Comparison of ENCODE assay signal across 21 cellular contexts in genomic region chr17:66813314-66813713, GRCh38. TPM values are rescaled to one million over a fixed set of nuclear protein-coding genes. Genes with fewer than 3 reads are reported as not detected.
DNase-seq lines count a peak whose midpoint lies in the region; ATAC-seq, FAIRE-seq and TF ChIP-seq lines count a peak whose summit lies in the region.
"Had no signal": no experiment of that assay in that cellular context is flagged by ENCODE, and none has a peak within 500 bp of the region (broad histone marks: within the 10 kb centered on the region; RNA-seq: fewer than 3 reads in every experiment).

No MANE protein-coding gene starts in this region.

- H3K4me3 ChIP-seq in BLaER1 treated with 17β-estradiol and CSF1 and Interleukin-3, amounts not matched to agents 10 nM and 100 nM: no peak overlapping the region
- H3K4me3 ChIP-seq in kidney (ENCODE audit: low read length in 2 of 2): no peak overlapping the region

- H3K9ac ChIP-seq in BLaER1 treated with 17β-estradiol and CSF1 and Interleukin-3, amounts not matched to agents 10 nM and 100 nM: no peak overlapping the region
- H3K9ac ChIP-seq in kidney (ENCODE audit: low read length in 2 of 2): no peak overlapping the region

- peaks cover 0 to 62% (median 27%) of the 10 kb centered on the region in 10 experiments; a peak in 17 of 20 replicates for H3K4me1 ChIP-seq in BLaER1 treated with 17β-estradiol and CSF1 and Interleukin-3, amounts not matched to agents 10 nM and 100 nM
- peaks cover 0 to 7% of the 10 kb centered on the region in 2 donors for H3K4me1 ChIP-seq in kidney (ENCODE audit: control insufficient read depth in 1 of 2, insufficient read depth in 1 of 2, low read depth in 1 of 2, low read length in 2 of 2)
- H3K4me1 ChIP-seq: BE2C had no signal

- DNase-seq in NCI-H2227 treated with DMSO at 0.1 percent for 48 hours (lab: John Stamatoyannopoulos, UW) (peak; percentile 22), kidney (peak; percentile 4), retina (peak; percentile 32), HK-2 (ENCODE audit: unreplicated experiment) (no peak), T-helper 2 cell (no peak)
- DNase-seq: ACHN; BE2C; CD4-positive, alpha-beta memory T cell; DMS153; DMS79; GDM1; H9 had no signal

- intact Hi-C loops in kidney (cut with DNase I): no loop called here

- FAIRE-seq in kidney (lab: Jason Lieb, UNC): no peak
- FAIRE-seq: A204.1, GM12892, GM18507, H1 had no signal

- no peak for ATAC-seq in GM21717 (IDR thresholded peaks at IDR 0.05; ENCODE audit: unreplicated experiment)

- TF ChIP-seq CTCF in kidney (IDR thresholded peaks at IDR 0.05; ENCODE audit: borderline replicate concordance, extremely low read depth, insufficient read depth): no peak

- no peak overlapping the region for H3K27ac ChIP-seq in BLaER1 treated with 17β-estradiol and CSF1 and Interleukin-3, amounts not matched to agents 10 nM and 100 nM
- no peak overlapping the region for H3K27ac ChIP-seq in kidney (ENCODE audit: low read depth in 2 of 2, low read length in 2 of 2)

- no peaks in the 10 kb centered on the region for H3K27me3 ChIP-seq in BLaER1 treated with 17β-estradiol and CSF1 and Interleukin-3, amounts not matched to agents 10 nM and 100 nM
- H3K27me3 ChIP-seq: BE2C had no signal

- peak overlapping the region in 7 of 11 experiments; percentile 4 to 52 (median 31); a peak in 10 of 22 replicates for H3K4me2 ChIP-seq in BLaER1 treated with 17β-estradiol and CSF1 and Interleukin-3, amounts not matched to agents 10 nM and 100 nM

- H4K20me1 ChIP-seq in BLaER1 treated with 17β-estradiol and CSF1 and Interleukin-3, amounts not matched to agents 10 nM and 100 nM: no peaks in the 10 kb centered on the region

- peaks cover 10 to 19% (median 16%) of the 10 kb centered on the region in 11 experiments; a peak in 21 of 22 replicates for H3K9me3 ChIP-seq in BLaER1 treated with 17β-estradiol and CSF1 and Interleukin-3, amounts not matched to agents 10 nM and 100 nM (replicated peaks in 1 of 11)
- H3K9me3 ChIP-seq in kidney (ENCODE audit: control insufficient read depth in 1 of 2, low read length in 2 of 2): peaks cover 0 to 7% of the 10 kb centered on the region in 2 donors

- H3K36me3 ChIP-seq in BLaER1 treated with 17β-estradiol and CSF1 and Interleukin-3, amounts not matched to agents 10 nM and 100 nM: 0 out of 22 replicates have a peak, but pooled peaks cover 0 to 4% (median 0%) of the 10 kb centered on the region in 11 experiments
- H3K36me3 ChIP-seq in kidney (ENCODE audit: control insufficient read depth in 1 of 2, insufficient read depth in 2 of 2, low read length in 2 of 2): no peaks in the 10 kb centered on the region
- H3K36me3 ChIP-seq: BE2C had no signal

RNA-seq across cellular contexts. Expression of gene CACNG5, which starts 21.6 kb away (rescaled TPM):
- not detected for total RNA-seq in kidney
- not detected for polyA plus RNA-seq in kidney (ENCODE audit: insufficient read depth, low read depth, low replicate concordance)
- total RNA-seq: CD4-positive, alpha-beta memory T cell; Daoy; HT-29 had no signal
- polyA plus RNA-seq: CD14-positive monocyte; CD4-positive, alpha-beta memory T cell had no signal

Comparison
In these comparisons a context has a peak if more than half of its experiments do, and no peak if none do; other contexts are left out.
1. DNase-seq: peak in NCI-H2227 treated with DMSO at 0.1 percent for 48 hours (single experiment), kidney (single experiment) and retina (single experiment); none in HK-2 (single experiment) and T-helper 2 cell (0 of 5).